8 cellular contexts compared by ENCODE assay signal in genomic region chr17:63445065-63445464, GRCh38. TPM values are rescaled to one million over a fixed set of nuclear protein-coding genes. Genes with fewer than 3 reads are reported as not detected.
DNase-seq lines count a peak whose midpoint lies in the region; ATAC-seq and TF ChIP-seq lines count a peak whose summit lies in the region.

No MANE protein-coding gene starts in this region.

- no peak for ATAC-seq in T-cell (replicated peaks in 1 of 4)
- ATAC-seq in GM18873 (IDR thresholded peaks at IDR 0.05; ENCODE audit: low FRiP score, unreplicated experiment), result no peak
- no peak for ATAC-seq in GM21390 (IDR thresholded peaks at IDR 0.05; ENCODE audit: unreplicated experiment)

- H3K4me1 ChIP-seq in rectal smooth muscle tissue (ENCODE audit: control insufficient read depth, insufficient read depth, low read length), result no peaks in the 10 kb centered on the region

- H3K27ac Mint-ChIP-seq in T-cell, result peak overlapping the region; percentile 92 to 95

- H3K9me3 Mint-ChIP-seq in T-cell, result no peaks in the 10 kb centered on the region

- H3K4me1 Mint-ChIP-seq in T-cell, result peaks cover 31 to 54% (median 33%) of the 10 kb centered on the region in 3 donors

- H3K27ac ChIP-seq in rectal smooth muscle tissue (ENCODE audit: low read depth, low read length), result no peak overlapping the region

- CTCF ChIA-PET in T-cell (lab: Charles Lee), result interaction anchor here in 1 of 2 donors (0.5 to 2.5 kb wide), 9 partner anchors 8 to 476 kb away, joined by 3 to 13 read pairs (median 4); partner anchors contain the start of genes DDX42 and MAP3K3

- H3K27me3 Mint-ChIP-seq in T-cell, result no peaks in the 10 kb centered on the region

- no peaks in the 10 kb centered on the region for H3K36me3 Mint-ChIP-seq in T-cell

- TF ChIP-seq CTCF in fibroblast of mammary gland (conservative IDR thresholded peaks at IDR 0.05; ENCODE audit: control insufficient read depth, insufficient read depth, low read depth, low read length), result no peak

- H3K4me3 Mint-ChIP-seq in T-cell, result peak overlapping the region; percentile 70 to 82 (median 76)

- H3K4me3 ChIP-seq in fibroblast of mammary gland (ENCODE audit: control insufficient read depth, low read depth, low read length), result peak overlapping the region; percentile 49
- peak overlapping the region; percentile 72 for H3K4me3 ChIP-seq in rectal smooth muscle tissue (ENCODE audit: low read length)

- POLR2A ChIA-PET in T-cell (lab: Charles Lee), result interaction anchor here in 1 of 2 donors (0.6 kb wide), 1 partner anchor 12 kb away, joined by 4 read pairs; no protein-coding TSS in a partner anchor

- H3K9ac ChIP-seq in rectal smooth muscle tissue (ENCODE audit: low read length), result no peak overlapping the region

- H3K36me3 ChIP-seq in rectal smooth muscle tissue (ENCODE audit: control insufficient read depth, insufficient read depth, low read length), result no peaks in the 10 kb centered on the region

- H3K27me3 ChIP-seq in rectal smooth muscle tissue (ENCODE audit: control insufficient read depth, insufficient read depth, low read length), result no peaks in the 10 kb centered on the region

- DNase-seq in NCI-H1105 treated with DMSO at 0.1 percent for 48 hours (lab: John Stamatoyannopoulos, UW), result peak; percentile 13
- DNase-seq in NCI-H1105 (lab: John Stamatoyannopoulos, UW), result no peak
- no peak for DNase-seq in T-cell
- no peak for DNase-seq in fibroblast of mammary gland (ENCODE audit: low read depth)
- DNase-seq in midbrain (lab: John Stamatoyannopoulos, UW), result no peak

RNA-seq across cellular contexts. Expression of gene CYB561, which starts 1.0 kb away (rescaled TPM):
- total RNA-seq in T-cell, result 10 to 100 TPM; 15.5 to 64.1 (median 34.0) TPM

RNA-seq across cellular contexts. Expression of gene ACE, which starts 31.8 kb away (rescaled TPM):
- total RNA-seq in T-cell, result 10 to 100 TPM in 3 of 5 donors, 1 to 10 TPM in 2; 4.1 to 37.0 (median 12.8) TPM
